ENCODE assay signal across 8 cellular contexts in the genomic region with DNA sequence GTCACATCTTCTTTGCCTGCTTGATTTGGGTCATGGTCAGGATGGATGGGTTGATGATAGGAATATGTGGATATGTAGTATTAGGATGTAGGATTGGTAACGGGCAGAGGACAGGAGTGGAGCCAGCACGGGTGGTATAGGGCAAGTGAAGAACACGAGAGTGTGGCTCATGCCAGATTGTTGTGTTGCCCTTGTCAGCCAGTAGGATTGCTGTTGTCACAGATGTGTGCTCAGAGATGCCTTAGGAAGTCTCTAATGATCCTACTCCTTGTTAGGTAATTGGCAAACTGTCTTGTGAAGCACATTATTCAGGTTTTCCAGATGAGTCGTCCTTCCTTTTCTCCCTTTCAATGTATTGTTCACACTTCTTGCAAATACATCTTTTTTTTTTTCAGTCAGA. TPM values are rescaled to one million over a fixed set of nuclear protein-coding genes. Genes with fewer than 3 reads are reported as not detected.
DNase-seq lines count a peak whose midpoint lies in the region; ATAC-seq and TF ChIP-seq lines count a peak whose summit lies in the region.

No MANE protein-coding gene starts in this region.

- H3K27me3 ChIP-seq in kidney epithelial cell (ENCODE audit: control insufficient read depth, insufficient read depth, low read length), result no peaks in the 10 kb centered on the region

- TF ChIP-seq CTCF in kidney epithelial cell (IDR thresholded peaks at IDR 0.05; ENCODE audit: insufficient read depth, low read length, poor library complexity, severe bottlenecking), result peak; percentile 50

- DNase-seq in activated CD4-positive, alpha-beta T cell treated with anti-CD3 and anti-CD28 coated beads for 48 hours, result peak; percentile 26
- no peak for DNase-seq in activated CD4-positive, alpha-beta T cell treated with anti-CD3 and anti-CD28 coated beads, Interleukin-2, amount 10 ng/mL, durations not matched to agents 7 days and 5 days
- DNase-seq in Jurkat, Clone E6-1 (ENCODE audit: low read depth, low spot score), result peak; percentile 21
- DNase-seq in activated naive CD8-positive, alpha-beta T cell treated with anti-CD3 and anti-CD28 coated beads for 36 hours, result peak; percentile 8
- DNase-seq in kidney epithelial cell (ENCODE audit: low read depth) (no peak), kidney glomerular epithelial cell (lab: John Stamatoyannopoulos, UW) (no peak), dedifferentiated amniotic fluid mesenchymal stem cell (ENCODE audit: extremely low spot score) (no peak)

- CTCF ChIA-PET in activated CD4-positive, alpha-beta T cell treated with anti-CD3 and anti-CD28 coated beads, Interleukin-2, amount 10 ng/mL, durations not matched to agents 7 days and 5 days (lab: Charles Lee), result no interaction called here

- no peak overlapping the region for H3K4me3 Mint-ChIP-seq in activated CD4-positive, alpha-beta T cell treated with anti-CD3 and anti-CD28 coated beads, Interleukin-2, amount 10 ng/mL, durations not matched to agents 7 days and 5 days
- no peak overlapping the region for H3K4me3 Mint-ChIP-seq in activated naive CD8-positive, alpha-beta T cell treated with anti-CD3 and anti-CD28 coated beads for 36 hours

- no peak overlapping the region for H3K4me3 ChIP-seq in Jurkat, Clone E6-1 (ENCODE audit: low read length)
- H3K4me3 ChIP-seq in kidney epithelial cell (ENCODE audit: low read depth, low read length), result no peak overlapping the region

- POLR2A ChIA-PET in activated CD4-positive, alpha-beta T cell treated with anti-CD3 and anti-CD28 coated beads, Interleukin-2, amount 10 ng/mL, durations not matched to agents 7 days and 5 days (lab: Charles Lee), result no interaction called here

- H3K9me3 Mint-ChIP-seq in activated CD4-positive, alpha-beta T cell treated with anti-CD3 and anti-CD28 coated beads, Interleukin-2, amount 10 ng/mL, durations not matched to agents 7 days and 5 days, result no peaks in the 10 kb centered on the region
- H3K9me3 Mint-ChIP-seq in activated naive CD8-positive, alpha-beta T cell treated with anti-CD3 and anti-CD28 coated beads for 36 hours, result no peaks in the 10 kb centered on the region

- no peaks in the 10 kb centered on the region for H3K36me3 ChIP-seq in kidney epithelial cell (ENCODE audit: control insufficient read depth, insufficient read depth, low read length)

- no peaks in the 10 kb centered on the region for H3K27me3 Mint-ChIP-seq in activated CD4-positive, alpha-beta T cell treated with anti-CD3 and anti-CD28 coated beads, Interleukin-2, amount 10 ng/mL, durations not matched to agents 7 days and 5 days
- H3K27me3 Mint-ChIP-seq in activated naive CD8-positive, alpha-beta T cell treated with anti-CD3 and anti-CD28 coated beads for 36 hours, result no peaks in the 10 kb centered on the region

- peaks cover 9% of the 10 kb centered on the region for H3K4me1 Mint-ChIP-seq in activated CD4-positive, alpha-beta T cell treated with anti-CD3 and anti-CD28 coated beads, Interleukin-2, amount 10 ng/mL, durations not matched to agents 7 days and 5 days
- H3K4me1 Mint-ChIP-seq in activated naive CD8-positive, alpha-beta T cell treated with anti-CD3 and anti-CD28 coated beads for 36 hours, result peaks cover 35% of the 10 kb centered on the region

- no peaks in the 10 kb centered on the region for H3K36me3 Mint-ChIP-seq in activated CD4-positive, alpha-beta T cell treated with anti-CD3 and anti-CD28 coated beads, Interleukin-2, amount 10 ng/mL, durations not matched to agents 7 days and 5 days (ENCODE audit: low read depth)
- peaks cover 6% of the 10 kb centered on the region for H3K36me3 Mint-ChIP-seq in activated naive CD8-positive, alpha-beta T cell treated with anti-CD3 and anti-CD28 coated beads for 36 hours

- no peak overlapping the region for H3K27ac Mint-ChIP-seq in activated CD4-positive, alpha-beta T cell treated with anti-CD3 and anti-CD28 coated beads, Interleukin-2, amount 10 ng/mL, durations not matched to agents 7 days and 5 days
- H3K27ac Mint-ChIP-seq in activated naive CD8-positive, alpha-beta T cell treated with anti-CD3 and anti-CD28 coated beads for 36 hours, result no peak overlapping the region

- ATAC-seq in GM21825 (IDR thresholded peaks at IDR 0.05; ENCODE audit: unreplicated experiment), result peak; percentile 63

RNA-seq across cellular contexts. Expression of a gene that starts 5.5 kb away (rescaled TPM):
- total RNA-seq in activated CD4-positive, alpha-beta T cell treated with anti-CD3 and anti-CD28 coated beads, Interleukin-2, amount 10 ng/mL, durations not matched to agents 7 days and 5 days, result 1 to 10 TPM; 3.7 to 4.1 TPM
- 3.2 TPM for polyA plus RNA-seq in Jurkat, Clone E6-1 (2012; ENCODE audit: insufficient read depth, insufficient read length)
- 1 to 10 TPM; 7.9 to 9.8 TPM for total RNA-seq in activated naive CD8-positive, alpha-beta T cell treated with anti-CD3 and anti-CD28 coated beads for 36 hours
- total RNA-seq in kidney epithelial cell, result 11.3 and 13.9 TPM in 2 replicates

RNA-seq across cellular contexts. Expression of a gene that starts 27.0 kb away (rescaled TPM):
- 10 to 100 TPM; 19.9 to 23.0 TPM for total RNA-seq in activated CD4-positive, alpha-beta T cell treated with anti-CD3 and anti-CD28 coated beads, Interleukin-2, amount 10 ng/mL, durations not matched to agents 7 days and 5 days
- 21.6 TPM for polyA plus RNA-seq in Jurkat, Clone E6-1 (2012; ENCODE audit: insufficient read depth, insufficient read length)
- 10 to 100 TPM; 32.4 to 32.8 TPM for total RNA-seq in activated naive CD8-positive, alpha-beta T cell treated with anti-CD3 and anti-CD28 coated beads for 36 hours
- 33.7 and 38.1 TPM in 2 replicates for total RNA-seq in kidney epithelial cell

Comparison
In these comparisons a context has a peak if more than half of its experiments do, and no peak if none do; other contexts are left out.
1. DNase-seq: peak in activated CD4-positive, alpha-beta T cell treated with anti-CD3 and anti-CD28 coated beads for 48 hours (single experiment), Jurkat, Clone E6-1 (single experiment) and activated naive CD8-positive, alpha-beta T cell treated with anti-CD3 and anti-CD28 coated beads for 36 hours (single experiment); none in activated CD4-positive, alpha-beta T cell treated with anti-CD3 and anti-CD28 coated beads, Interleukin-2, amount 10 ng/mL, durations not matched to agents 7 days and 5 days (single experiment), kidney epithelial cell (single experiment), kidney glomerular epithelial cell (single experiment) and dedifferentiated amniotic fluid mesenchymal stem cell (single experiment).